Comparison of ENCODE assay signal across 9 cellular contexts in the genomic region with DNA sequence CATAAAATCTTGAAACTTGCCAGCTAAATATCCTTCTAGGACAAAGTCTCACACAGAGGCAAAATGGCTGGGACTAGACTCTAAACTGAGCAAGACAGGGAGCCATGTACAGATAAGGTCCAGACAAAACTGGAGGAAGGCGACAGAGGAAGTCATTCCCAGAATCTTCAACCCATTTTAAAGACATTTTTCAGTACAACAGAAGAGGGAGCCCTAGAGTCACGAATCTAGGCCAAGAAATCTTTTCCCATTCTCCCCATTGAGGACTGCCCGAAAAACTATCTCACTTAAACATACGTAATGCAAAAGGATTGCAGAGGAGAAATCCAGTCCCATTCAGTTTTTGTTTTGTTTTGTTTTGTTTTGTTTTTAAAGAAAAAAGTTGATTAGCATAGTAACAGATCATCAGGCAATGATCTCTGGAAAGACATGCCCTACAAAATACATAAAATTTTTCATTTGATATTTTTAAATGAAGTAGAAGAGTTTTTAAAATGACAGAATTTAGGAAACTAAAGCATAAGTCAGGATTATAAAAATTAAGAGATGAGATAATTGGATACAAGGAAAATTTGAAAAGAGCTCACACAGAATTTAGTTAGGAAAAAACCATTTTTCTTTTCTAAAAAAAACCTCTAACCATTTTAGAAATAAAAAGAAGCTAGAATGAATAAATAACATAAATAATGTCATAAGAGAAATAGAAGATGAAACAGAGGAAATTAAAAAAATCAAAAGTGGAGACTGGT. TPM values are rescaled to one million over a fixed set of nuclear protein-coding genes. Genes with fewer than 3 reads are reported as not detected.
DNase-seq lines count a peak whose midpoint lies in the region; ATAC-seq and TF ChIP-seq lines count a peak whose summit lies in the region.
"Had no signal": no experiment of that assay in that cellular context is flagged by ENCODE, and none has a peak within 500 bp of the region (broad histone marks: within the 10 kb centered on the region; RNA-seq: fewer than 3 reads in every experiment).

No MANE protein-coding gene starts in this region.

- peak; percentile 22 for TF ChIP-seq CTCF in lower lobe of right lung (IDR thresholded peaks at IDR 0.05)

- no peak overlapping the region for H3K4me3 ChIP-seq in lower lobe of right lung
- H3K4me3 ChIP-seq: BLaER1 had no signal

- ATAC-seq in lower lobe of right lung (no peak), HG03521 (IDR thresholded peaks at IDR 0.05; ENCODE audit: unreplicated experiment) (no peak)

- intact Hi-C loops in lower lobe of right lung (cut with DNase I), result no loop called here

- DNase-seq in NCI-H2029 (lab: John Stamatoyannopoulos, UW) (peak; percentile 1), NCI-H2029 treated with DMSO at 0.1 percent for 48 hours (lab: John Stamatoyannopoulos, UW) (no peak), KBM-7 (peak; percentile 57), amniotic epithelial cell (ENCODE audit: low read depth) (peak; percentile 27), lower lobe of right lung (no peak), mesenteric fat pad (ENCODE audit: low spot score) (no peak)
- DNase-seq in stimulated activated CD4-positive, alpha-beta T cell treated with anti-CD3 and anti-CD28 coated beads, Interleukin-4, amount 100 ng/mL, for 24 hours, result no peak

- in situ Hi-C loops in KBM-7 (cut with MboI; ENCODE audit: low pct_unique_long_range_greater_than_20kb, low sequenced_read_pairs), result no loop called here

- H3K27me3 ChIP-seq in lower lobe of right lung (ENCODE audit: low read depth), result no peaks in the 10 kb centered on the region
- H3K27me3 ChIP-seq: BLaER1 had no signal

- no peaks in the 10 kb centered on the region for H3K4me1 ChIP-seq in lower lobe of right lung

- no peaks in the 10 kb centered on the region for H3K36me3 ChIP-seq in lower lobe of right lung
- H3K36me3 ChIP-seq: BLaER1 had no signal

- no peak overlapping the region for H3K27ac ChIP-seq in lower lobe of right lung
- H3K27ac ChIP-seq: BLaER1 had no signal

- H3K9me3 ChIP-seq in lower lobe of right lung, result peaks cover 8% of the 10 kb centered on the region

RNA-seq across cellular contexts. Expression of a gene that starts 16.9 kb away (rescaled TPM):
- total RNA-seq in lower lobe of right lung (29.5 TPM), mesenteric fat pad (4.0 TPM)

RNA-seq across cellular contexts. Expression of a gene that starts 52.9 kb away (rescaled TPM):
- total RNA-seq in lower lobe of right lung, result 0.53 TPM
- total RNA-seq in mesenteric fat pad, result 0.61 TPM

Comparison
In these comparisons a context has a peak if more than half of its experiments do, and no peak if none do; other contexts are left out.
1. DNase-seq: peak in NCI-H2029 (single experiment), KBM-7 (single experiment) and amniotic epithelial cell (single experiment); none in NCI-H2029 treated with DMSO at 0.1 percent for 48 hours (single experiment), lower lobe of right lung (single experiment), stimulated activated CD4-positive, alpha-beta T cell treated with anti-CD3 and anti-CD28 coated beads, Interleukin-4, amount 100 ng/mL, for 24 hours (single experiment) and mesenteric fat pad (single experiment).